ENCODE assay signal across 30 cellular contexts in genomic region chr12:21539797-21540196, GRCh38. TPM values are rescaled to one million over a fixed set of nuclear protein-coding genes. Genes with fewer than 3 reads are reported as not detected.
A peak's percentile ranks its signal among the peaks of the same experiment; 100 is the strongest.
DNase-seq lines count a peak whose midpoint lies in the region; ATAC-seq, FAIRE-seq and TF ChIP-seq lines count a peak whose summit lies in the region.
"Had no signal": no experiment of that assay in that cellular context is flagged by ENCODE, and none has a peak within 500 bp of the region (broad histone marks: within the 10 kb centered on the region; RNA-seq: fewer than 3 reads in every experiment).

No MANE protein-coding gene starts in this region.

- no peak overlapping the region for H2AFZ ChIP-seq in GM12878 (ENCODE audit: control insufficient read depth, low read depth, low read length)
- H2AFZ ChIP-seq: GM23248 had no signal

- TF ChIP-seq POLR2A in GM12878 (IDR thresholded peaks at IDR 0.05; ENCODE audit: low read depth, low read length), result no peak

- TF ChIP-seq EP300 in GM12878 (IDR thresholded peaks at IDR 0.05; ENCODE audit: borderline replicate concordance in 1 of 2, control insufficient read depth in 1 of 2, low read depth in 2 of 2, low read length in 2 of 2), result no peak

- peak; percentile 67 for ATAC-seq in GM12878
- ATAC-seq: heart right ventricle; left lobe of liver; naive thymus-derived CD4-positive, alpha-beta T cell had no signal

- intact Hi-C loops in GM12878 (cut with micrococcal nuclease; ENCODE audit: unreplicated experiment), result no loop called here

- no peaks in the 10 kb centered on the region for H3K79me2 ChIP-seq in GM12878 (ENCODE audit: control insufficient read depth, insufficient read depth, low read length)

- H3K27ac ChIP-seq in GM12878 (ENCODE audit: control insufficient read depth, insufficient read depth), result no peak overlapping the region
- H3K27ac ChIP-seq: dorsolateral prefrontal cortex, GM23248, heart right ventricle, RWPE1, tibial nerve, WERI-Rb-1 had no signal

- SMC1A ChIA-PET in GM12878 (lab: Charles Lee; ENCODE audit: uncharacterized antibody, unreplicated experiment), result interaction anchor here (1.6 kb wide), 1 partner anchor 58 kb away, joined by 3 read pairs; no protein-coding TSS in a partner anchor

- no peaks in the 10 kb centered on the region for H3K27me3 ChIP-seq in GM12878 (replicated peaks in 1 of 2; ENCODE audit: control insufficient read depth in 2 of 2, insufficient read depth in 2 of 2, low read length in 1 of 2)
- H3K27me3 ChIP-seq: dorsolateral prefrontal cortex, heart right ventricle, tibial nerve had no signal

- no peak overlapping the region for H3K9ac ChIP-seq in GM12878 (ENCODE audit: control insufficient read depth, insufficient read depth, low read length)
- H3K9ac ChIP-seq: GM23248, SK-N-SH had no signal

- H3K4me2 ChIP-seq in GM12878 (ENCODE audit: control insufficient read depth, insufficient read depth), result no peak overlapping the region
- H3K4me2 ChIP-seq: SK-N-SH had no signal

- no peaks in the 10 kb centered on the region for H3K36me3 ChIP-seq in GM12878 (ENCODE audit: control insufficient read depth in 2 of 2, insufficient read depth in 2 of 2, low read length in 1 of 2)
- H3K36me3 ChIP-seq: tibial nerve, WERI-Rb-1 had no signal

- in situ Hi-C loops in GM12878 (cut with MboI), result no loop called here

- CTCF ChIA-PET in GM12878 (lab: Yijun Ruan, JAX), result no interaction called here

- H3K9me3 ChIP-seq in GM12878 (replicated peaks; ENCODE audit: control insufficient read depth, insufficient read depth, low read length), result no peaks in the 10 kb centered on the region
- H3K9me3 ChIP-seq: heart right ventricle, SK-N-SH, tibial nerve had no signal

- BruUV-seq in GM12878 (replicated peaks; lab: Mats Ljungman, UMichigan), result no TSS peak

- TF ChIP-seq CTCF in GM12878 (IDR thresholded peaks at IDR 0.05 in 2 of 3, conservative IDR thresholded peaks at IDR 0.05 in 1 of 3; ENCODE audit: control insufficient read depth in 2 of 3, extremely low read depth in 1 of 3, insufficient read depth in 1 of 3, low read depth in 3 of 3, low read length in 3 of 3), result no peak

- H4K20me1 ChIP-seq in GM12878 (ENCODE audit: control insufficient read depth, insufficient read depth), result no peaks in the 10 kb centered on the region

- POLR2A ChIA-PET in GM12878 (lab: Charles Lee), result no interaction called here

- H3K4me1 ChIP-seq in GM12878 (ENCODE audit: control insufficient read depth, insufficient read depth, low read length), result no peaks in the 10 kb centered on the region
- H3K4me1 ChIP-seq: tibial nerve had no signal

- TF ChIP-seq RAD21 in GM12878 (IDR thresholded peaks at IDR 0.05; ENCODE audit: insufficient read depth, low read depth, low read length), result no peak

- RAD21 ChIA-PET in GM12878 (lab: Charles Lee; ENCODE audit: unreplicated experiment), result no interaction called here

- peak; percentile 24 for DNase-seq in NCI-H1105 treated with DMSO at 0.1 percent for 48 hours (lab: John Stamatoyannopoulos, UW)
- DNase-seq in NCI-H1105 (lab: John Stamatoyannopoulos, UW), result no peak
- peak; percentile 43 for DNase-seq in DMS53 (lab: John Stamatoyannopoulos, UW)
- peak; percentile 60 for DNase-seq in NCI-H146 treated with DMSO at 0.1 percent for 48 hours (lab: John Stamatoyannopoulos, UW; ENCODE audit: unreplicated experiment)
- DNase-seq in GM12878 (ENCODE audit: low read depth, low spot score), result no peak
- no peak for DNase-seq in SK-N-DZ (ENCODE audit: low spot score)
- DNase-seq in NCI-H526 treated with DMSO at 0.1 percent for 48 hours (lab: John Stamatoyannopoulos, UW), result no peak
- no peak for DNase-seq in OCI-M1 (lab: John Stamatoyannopoulos, UW)
- DNase-seq: 8988T; activated CD4-positive, alpha-beta memory T cell treated with anti-CD3 and anti-CD28 coated beads for 36 hours; CD4-positive, alpha-beta memory T cell; DND-41; dorsolateral prefrontal cortex; GM23248; heart right ventricle; HFFc6; naive thymus-derived CD4-positive, alpha-beta T cell; NCI-H187; NCI-H226; occipital lobe; SK-N-SH; small intestine; stimulated activated CD4-positive, alpha-beta T cell treated with anti-CD3 and anti-CD28 coated beads, Interleukin-2, amount 100 ng/mL, for 24 hours; stimulated activated naive CD4-positive, alpha-beta T cell treated with Interleukin-2 at 50 U/mL for 16 hours; WERI-Rb-1 had no signal

- no peak for FAIRE-seq in GM12878 (lab: Jason Lieb, UNC)
- FAIRE-seq: astrocyte, GM12892, small intestine had no signal

- no peak overlapping the region for H3K4me3 ChIP-seq in GM12878
- H3K4me3 ChIP-seq: dorsolateral prefrontal cortex, GM23248, heart right ventricle, tibial nerve had no signal

TF ChIP-seq in GM12878, 131 proteins besides CTCF, POLR2A, EP300 and RAD21 (continues in another document):
- TF ChIP-seq RCOR1 (conservative IDR thresholded peaks at IDR 0.05; ENCODE audit: low read depth, low read length), result no peak

RNA-seq across cellular contexts. Expression of gene SPX, which starts 13.7 kb away (rescaled TPM):
- total RNA-seq in GM12878 (2013; cell fraction: nucleolus; rRNA removed), result 0.06 TPM in 1 of 2 replicates, not detected in the other
- total RNA-seq in GM12878 (2014; rRNA removed), result not detected in 2 replicates
- not detected in 2 replicates for total RNA-seq in GM12878 (2014; rRNA removed; fragmentation: Illumina TruSeq; extraction: Trizol)
- total RNA-seq in GM12878 (2021), result 0.11 TPM in 1 of 2 replicates, not detected in the other
- not detected for polyA plus RNA-seq in GM12878 (2011; ENCODE audit: low read depth)
- polyA plus RNA-seq in GM12878 (2011; rRNA removed), result 0.05 and 0.12 TPM in 2 replicates
- 0.01 and 0.03 TPM in 2 replicates for polyA plus RNA-seq in GM12878 (2011; cell fraction: cytosol; rRNA removed)
- 0.15 TPM in 1 of 2 replicates, not detected in the other for polyA plus RNA-seq in GM12878 (2011; cell fraction: nucleus; rRNA removed)
- polyA plus RNA-seq in GM12878 (2012), result 0.07 TPM in 1 of 2 replicates, not detected in the other
- not detected in 2 replicates for polyA plus RNA-seq in GM12878 (2014; fragmentation: Illumina TruSeq; extraction: Trizol)
- under 1 TPM in 1 of 2 experiments, not detected in 1; 0.05 TPM for polyA plus RNA-seq in GM12878 (2014; fragmentation: Nextera tagmentation; extraction: Ambion mirVana)
- not detected in 2 replicates for polyA plus RNA-seq in GM12878 (2014; rRNA removed)
- not detected for polyA plus RNA-seq in GM12878 (2016; fragmentation: Nextera tagmentation; extraction: Ambion mirVana)
- not detected in 2 replicates for polyA minus RNA-seq in GM12878 (2011; rRNA and poly(A)+ RNA removed)
- not detected in 2 replicates for polyA minus RNA-seq in GM12878 (2011; cell fraction: cytosol; rRNA and poly(A)+ RNA removed)
- 0.19 and 0.24 TPM in 2 replicates for polyA minus RNA-seq in GM12878 (2011; cell fraction: nucleus; rRNA and poly(A)+ RNA removed)
- not detected in 2 replicates for polyA plus RNA-seq in SK-N-DZ (2014; cell fraction: cytosol; rRNA removed)
- 0.07 TPM in 1 of 2 replicates, not detected in the other for polyA plus RNA-seq in SK-N-DZ (2014; cell fraction: nucleus; rRNA removed)
- total RNA-seq: HFFc6 had no signal
- polyA plus RNA-seq: SK-N-SH had no signal

RNA-seq across cellular contexts. Expression of gene GOLT1B, which starts 38.2 kb away (rescaled TPM):
- 55.3 and 57.4 TPM in 2 replicates for total RNA-seq in GM12878 (2013; cell fraction: nucleolus; rRNA removed)
- total RNA-seq in GM12878 (2014; rRNA removed), result 18.3 and 23.7 TPM in 2 replicates
- total RNA-seq in GM12878 (2014; rRNA removed; fragmentation: Illumina TruSeq; extraction: Trizol), result 35.7 and 36.7 TPM in 2 replicates
- 28.7 and 33.5 TPM in 2 replicates for total RNA-seq in GM12878 (2021)
- polyA plus RNA-seq in GM12878 (2011; ENCODE audit: low read depth), result 36.1 TPM
- polyA plus RNA-seq in GM12878 (2011; rRNA removed), result 28.7 and 45.5 TPM in 2 replicates
- polyA plus RNA-seq in GM12878 (2011; cell fraction: cytosol; rRNA removed), result 9.6 and 17.0 TPM in 2 replicates
- polyA plus RNA-seq in GM12878 (2011; cell fraction: nucleus; rRNA removed), result 13.2 and 20.7 TPM in 2 replicates
- polyA plus RNA-seq in GM12878 (2012), result 33.4 and 48.4 TPM in 2 replicates
- polyA plus RNA-seq in GM12878 (2014; fragmentation: Illumina TruSeq; extraction: Trizol), result 29.1 and 47.3 TPM in 2 replicates
- 10 to 100 TPM; 60.0 to 77.4 TPM for polyA plus RNA-seq in GM12878 (2014; fragmentation: Nextera tagmentation; extraction: Ambion mirVana)
- polyA plus RNA-seq in GM12878 (2014; rRNA removed), result 18.4 and 21.0 TPM in 2 replicates
- 10 to 100 TPM; 51.1 to 58.2 TPM for polyA plus RNA-seq in GM12878 (2016; fragmentation: Nextera tagmentation; extraction: Ambion mirVana)
- 7.1 and 12.9 TPM in 2 replicates for polyA minus RNA-seq in GM12878 (2011; rRNA and poly(A)+ RNA removed)
- polyA minus RNA-seq in GM12878 (2011; cell fraction: cytosol; rRNA and poly(A)+ RNA removed), result 9.9 and 15.5 TPM in 2 replicates
- polyA minus RNA-seq in GM12878 (2011; cell fraction: nucleus; rRNA and poly(A)+ RNA removed), result 10.8 and 16.3 TPM in 2 replicates
- 54.1 and 56.6 TPM in 2 replicates for polyA plus RNA-seq in SK-N-DZ (2014; cell fraction: cytosol; rRNA removed)
- 53.7 and 57.0 TPM in 2 replicates for polyA plus RNA-seq in SK-N-DZ (2014; cell fraction: nucleus; rRNA removed)

RNA-seq across cellular contexts. Expression of gene RECQL, which starts 38.4 kb away (rescaled TPM):
- total RNA-seq in GM12878 (2013; cell fraction: nucleolus; rRNA removed), result 23.8 and 25.3 TPM in 2 replicates
- total RNA-seq in GM12878 (2014; rRNA removed), result 60.2 and 71.2 TPM in 2 replicates
- total RNA-seq in GM12878 (2014; rRNA removed; fragmentation: Illumina TruSeq; extraction: Trizol), result 112 and 113 TPM in 2 replicates
- total RNA-seq in GM12878 (2021), result 64.2 and 65.2 TPM in 2 replicates
- polyA plus RNA-seq in GM12878 (2011; ENCODE audit: low read depth), result 26.5 TPM
- polyA plus RNA-seq in GM12878 (2011; rRNA removed), result 47.4 and 74.2 TPM in 2 replicates
- polyA plus RNA-seq in GM12878 (2011; cell fraction: cytosol; rRNA removed), result 18.1 and 19.1 TPM in 2 replicates
- polyA plus RNA-seq in GM12878 (2011; cell fraction: nucleus; rRNA removed), result 16.6 and 21.1 TPM in 2 replicates
- 30.4 and 35.7 TPM in 2 replicates for polyA plus RNA-seq in GM12878 (2012)
- 88.6 and 104 TPM in 2 replicates for polyA plus RNA-seq in GM12878 (2014; fragmentation: Illumina TruSeq; extraction: Trizol)
- 10 to 100 TPM; 59.4 to 76.5 TPM for polyA plus RNA-seq in GM12878 (2014; fragmentation: Nextera tagmentation; extraction: Ambion mirVana)
- polyA plus RNA-seq in GM12878 (2014; rRNA removed), result 42.9 and 54.0 TPM in 2 replicates
- 100 to 1,000 TPM; 120 to 130 TPM for polyA plus RNA-seq in GM12878 (2016; fragmentation: Nextera tagmentation; extraction: Ambion mirVana)
- 25.8 and 38.8 TPM in 2 replicates for polyA minus RNA-seq in GM12878 (2011; rRNA and poly(A)+ RNA removed)
- 15.5 and 21.4 TPM in 2 replicates for polyA minus RNA-seq in GM12878 (2011; cell fraction: cytosol; rRNA and poly(A)+ RNA removed)
- 14.0 and 17.2 TPM in 2 replicates for polyA minus RNA-seq in GM12878 (2011; cell fraction: nucleus; rRNA and poly(A)+ RNA removed)
- polyA plus RNA-seq in SK-N-DZ (2014; cell fraction: cytosol; rRNA removed), result 75.7 and 82.7 TPM in 2 replicates
- 51.6 and 54.3 TPM in 2 replicates for polyA plus RNA-seq in SK-N-DZ (2014; cell fraction: nucleus; rRNA removed)

Comparison
In these comparisons a context has a peak if more than half of its experiments do, and no peak if none do; other contexts are left out.
1. DNase-seq: peak in NCI-H1105 treated with DMSO at 0.1 percent for 48 hours (single experiment), DMS53 (single experiment) and NCI-H146 treated with DMSO at 0.1 percent for 48 hours (single experiment); none in NCI-H1105 (single experiment), GM12878 (single experiment), SK-N-DZ (single experiment), NCI-H526 treated with DMSO at 0.1 percent for 48 hours (single experiment) and OCI-M1 (single experiment).